ENCODE assay signal across 16 cellular contexts in the genomic region with DNA sequence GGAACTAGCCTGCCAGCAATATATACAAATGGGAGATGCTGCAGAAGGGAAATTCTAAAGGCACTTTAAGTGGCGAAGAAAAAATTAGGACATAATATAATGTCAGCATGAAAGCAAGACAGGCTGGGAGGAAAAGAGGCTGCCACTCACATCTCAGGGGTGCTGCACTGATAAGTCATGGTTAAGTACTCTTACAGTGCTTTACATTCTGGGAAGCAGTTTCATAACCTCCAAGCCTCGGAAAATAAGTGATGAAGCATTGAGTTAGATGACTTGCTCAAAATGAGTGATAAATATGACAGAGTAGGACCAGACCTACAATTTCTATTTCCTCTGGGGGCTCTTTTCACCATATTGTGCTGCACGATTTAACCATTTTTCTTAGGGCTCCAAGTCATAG.
A peak's percentile ranks its signal among the peaks of the same experiment; 100 is the strongest.
DNase-seq lines count a peak whose midpoint lies in the region; ATAC-seq and TF ChIP-seq lines count a peak whose summit lies in the region.
"Had no signal": no experiment of that assay in that cellular context is flagged by ENCODE, and none has a peak within 500 bp of the region (broad histone marks: within the 10 kb centered on the region; RNA-seq: fewer than 3 reads in every experiment).

No MANE protein-coding gene starts in this region.

- H2AK5ac ChIP-seq in mesenchymal stem cell (ENCODE audit: low read length, severe bottlenecking), result no peak overlapping the region

- no peaks in the 10 kb centered on the region for H3K27me3 ChIP-seq in mesenchymal stem cell (ENCODE audit: control insufficient read depth in 1 of 2, insufficient read depth in 1 of 2, low read length in 2 of 2)
- H3K27me3 ChIP-seq: BLaER1 had no signal

- H3K9me3 ChIP-seq in mesenchymal stem cell (ENCODE audit: control insufficient read depth, low read length), result no peaks in the 10 kb centered on the region
- H3K9me3 ChIP-seq: BLaER1 had no signal

- no peaks in the 10 kb centered on the region for H3K27me3 Mint-ChIP-seq in activated T-cell treated with anti-CD3 and anti-CD28 coated beads, Interleukin-2, amount 50 U/mL, for 72 hours (ENCODE audit: low read depth)
- no peaks in the 10 kb centered on the region for H3K27me3 Mint-ChIP-seq in central memory CD8-positive, alpha-beta T cell
- H3K27me3 Mint-ChIP-seq in memory B cell (no peaks in the 10 kb centered on the region), endothelial cell (ENCODE audit: unreplicated experiment) (no peaks in the 10 kb centered on the region)

- H3K23ac ChIP-seq in mesenchymal stem cell (ENCODE audit: low read length in 2 of 2), result no peak overlapping the region

- H2BK120ac ChIP-seq in mesenchymal stem cell (ENCODE audit: low read depth, low read length), result no peak overlapping the region

- H2AFZ ChIP-seq in mesenchymal stem cell (ENCODE audit: low read depth, low read length), result no peak overlapping the region
- H2AFZ ChIP-seq: GM23338 had no signal

- no peak overlapping the region for H3K18ac ChIP-seq in mesenchymal stem cell (ENCODE audit: low read depth in 1 of 2, low read length in 2 of 2)

- WGBS in mesenchymal stem cell, result 100% methylated on average over 2 of the region's 3 CpGs

- H3K4ac ChIP-seq in mesenchymal stem cell (ENCODE audit: low read depth in 1 of 2, low read length in 2 of 2), result no peak overlapping the region

- peak overlapping the region; percentile 29 for H3K27ac Mint-ChIP-seq in activated T-cell treated with anti-CD3 and anti-CD28 coated beads, Interleukin-2, amount 50 U/mL, for 72 hours
- H3K27ac Mint-ChIP-seq in central memory CD8-positive, alpha-beta T cell (ENCODE audit: low read depth), result peak overlapping the region; percentile 73
- H3K27ac Mint-ChIP-seq in memory B cell (peak overlapping the region; percentile 67), endothelial cell (ENCODE audit: unreplicated experiment) (no peak overlapping the region)
- H3K27ac Mint-ChIP-seq: GM23338 had no signal

- no peak for DNase-seq in activated T-cell treated with anti-CD3 and anti-CD28 coated beads, Interleukin-2, amount 50 U/mL, for 72 hours
- no peak for DNase-seq in activated T-cell treated with anti-CD3 and anti-CD28 coated beads, Interleukin-2, amount 50 U/mL, for 1 hour
- no peak for DNase-seq in central memory CD8-positive, alpha-beta T cell (ENCODE audit: low spot score in 2 of 2)
- no peak for DNase-seq in memory B cell (ENCODE audit: low spot score in 2 of 2)
- no peak for DNase-seq in mesenchymal stem cell
- DNase-seq in endothelial cell (ENCODE audit: low spot score), result no peak
- DNase-seq in medulla oblongata (ENCODE audit: extremely low spot score), result no peak
- DNase-seq: AML-193, Calu3, DMS79, EL, H7 had no signal

- no peak overlapping the region for H3K4me3 ChIP-seq in mesenchymal stem cell (ENCODE audit: insufficient read depth in 1 of 2, low read depth in 1 of 2, low read length in 2 of 2)
- H3K4me3 ChIP-seq: BLaER1, GM23338 had no signal

- no peaks in the 10 kb centered on the region for H3K9me3 Mint-ChIP-seq in activated T-cell treated with anti-CD3 and anti-CD28 coated beads, Interleukin-2, amount 50 U/mL, for 72 hours
- no peaks in the 10 kb centered on the region for H3K9me3 Mint-ChIP-seq in central memory CD8-positive, alpha-beta T cell
- H3K9me3 Mint-ChIP-seq in memory B cell, result no peaks in the 10 kb centered on the region
- H3K9me3 Mint-ChIP-seq in endothelial cell (ENCODE audit: unreplicated experiment), result no peaks in the 10 kb centered on the region
- H3K9me3 Mint-ChIP-seq: GM23338 had no signal

- H3K4me3 Mint-ChIP-seq in activated T-cell treated with anti-CD3 and anti-CD28 coated beads, Interleukin-2, amount 50 U/mL, for 72 hours, result no peak overlapping the region
- no peak overlapping the region for H3K4me3 Mint-ChIP-seq in central memory CD8-positive, alpha-beta T cell
- H3K4me3 Mint-ChIP-seq in memory B cell (no peak overlapping the region), endothelial cell (ENCODE audit: unreplicated experiment) (no peak overlapping the region)
- H3K4me3 Mint-ChIP-seq: GM23338 had no signal

- H3K36me3 ChIP-seq in mesenchymal stem cell (ENCODE audit: control insufficient read depth in 1 of 2, insufficient read depth in 2 of 2, low read depth in 1 of 2, low read length in 2 of 2), result peaks cover 0 to 67% of the 10 kb centered on the region in 2 experiments

- H4K91ac ChIP-seq in mesenchymal stem cell (ENCODE audit: low read length), result no peak overlapping the region

- no peak overlapping the region for H2BK12ac ChIP-seq in mesenchymal stem cell (ENCODE audit: low read length in 2 of 2)

- ATAC-seq in activated T-cell treated with anti-CD3 and anti-CD28 coated beads, Interleukin-2, amount 50 U/mL, for 72 hours (replicated peaks in 1 of 2), result no peak
- no peak for ATAC-seq in central memory CD8-positive, alpha-beta T cell (replicated peaks; ENCODE audit: extremely low read depth, poor library complexity, severe bottlenecking)
- ATAC-seq in memory B cell (ENCODE audit: low read depth) (no peak), SK-N-SH treated with all-trans-retinoic acid at 6 μM for 48 hours (no peak)
- ATAC-seq: GM23338 had no signal

- no peak overlapping the region for H3K27ac ChIP-seq in mesenchymal stem cell (ENCODE audit: low read length, poor library complexity, severe bottlenecking)
- H3K27ac ChIP-seq: 22Rv1, BLaER1 had no signal

- H3K36me3 Mint-ChIP-seq in activated T-cell treated with anti-CD3 and anti-CD28 coated beads, Interleukin-2, amount 50 U/mL, for 72 hours (ENCODE audit: insufficient read depth in 2 of 2), result peaks cover 6 to 24% of the 10 kb centered on the region in 2 donors
- H3K36me3 Mint-ChIP-seq in central memory CD8-positive, alpha-beta T cell (ENCODE audit: insufficient read depth), result peaks cover 63% of the 10 kb centered on the region
- H3K36me3 Mint-ChIP-seq in memory B cell, result peaks cover 20% of the 10 kb centered on the region
- peaks cover 18% of the 10 kb centered on the region for H3K36me3 Mint-ChIP-seq in endothelial cell (ENCODE audit: low read depth, unreplicated experiment)

- TF ChIP-seq CTCF in endothelial cell (IDR thresholded peaks at IDR 0.05; ENCODE audit: unreplicated experiment), result no peak

- H3K9ac ChIP-seq in mesenchymal stem cell (ENCODE audit: low read length), result no peak overlapping the region
- H3K9ac ChIP-seq: BLaER1 had no signal

- no peaks in the 10 kb centered on the region for H3K4me1 ChIP-seq in mesenchymal stem cell (ENCODE audit: control insufficient read depth, insufficient read depth, low read depth, low read length)
- H3K4me1 ChIP-seq: BLaER1 had no signal

- H3K4me1 Mint-ChIP-seq in activated T-cell treated with anti-CD3 and anti-CD28 coated beads, Interleukin-2, amount 50 U/mL, for 72 hours (ENCODE audit: low read depth), result peaks cover 16% of the 10 kb centered on the region
- peaks cover 7% of the 10 kb centered on the region for H3K4me1 Mint-ChIP-seq in central memory CD8-positive, alpha-beta T cell
- H3K4me1 Mint-ChIP-seq in memory B cell (no peaks in the 10 kb centered on the region), endothelial cell (ENCODE audit: unreplicated experiment) (no peaks in the 10 kb centered on the region)

- no peak overlapping the region for H2BK15ac ChIP-seq in mesenchymal stem cell (ENCODE audit: low read depth, poor library complexity, severe bottlenecking)

- no peak overlapping the region for H2BK5ac ChIP-seq in mesenchymal stem cell (ENCODE audit: low read depth, low read length, poor library complexity, severe bottlenecking)

- no peak overlapping the region for H4K8ac ChIP-seq in mesenchymal stem cell (ENCODE audit: low read length)

- H3K4me2 ChIP-seq in mesenchymal stem cell (ENCODE audit: low read length, poor library complexity, severe bottlenecking), result no peak overlapping the region
- H3K4me2 ChIP-seq: BLaER1, GM23338 had no signal

- no peak overlapping the region for H3K14ac ChIP-seq in mesenchymal stem cell (ENCODE audit: low read length in 2 of 2)

- no peaks in the 10 kb centered on the region for H3K79me1 ChIP-seq in mesenchymal stem cell (replicated peaks; ENCODE audit: low read length, poor library complexity, severe bottlenecking)

TF ChIP-seq in SK-N-SH treated with all-trans-retinoic acid at 6 μM for 48 hours, 23 proteins besides CTCF, POLR2A, EP300 and RAD21 (continues in another document):
- TF ChIP-seq PPARA (CRISPR knock-in tag; IDR thresholded peaks at IDR 0.05; ENCODE audit: borderline replicate concordance) (no peak), GLIS3 (CRISPR knock-in tag; IDR thresholded peaks at IDR 0.05) (no peak), ZC3H10 (CRISPR knock-in tag; IDR thresholded peaks at IDR 0.05) (no peak), BACH2 (CRISPR knock-in tag; IDR thresholded peaks at IDR 0.05; ENCODE audit: borderline replicate concordance) (no peak), RARB (CRISPR knock-in tag; IDR thresholded peaks at IDR 0.05) (no peak), TOX (CRISPR knock-in tag; IDR thresholded peaks at IDR 0.05; ENCODE audit: borderline replicate concordance) (no peak), ISL1 (CRISPR knock-in tag; IDR thresholded peaks at IDR 0.05) (no peak)
- TF ChIP-seq, protein P1, sequence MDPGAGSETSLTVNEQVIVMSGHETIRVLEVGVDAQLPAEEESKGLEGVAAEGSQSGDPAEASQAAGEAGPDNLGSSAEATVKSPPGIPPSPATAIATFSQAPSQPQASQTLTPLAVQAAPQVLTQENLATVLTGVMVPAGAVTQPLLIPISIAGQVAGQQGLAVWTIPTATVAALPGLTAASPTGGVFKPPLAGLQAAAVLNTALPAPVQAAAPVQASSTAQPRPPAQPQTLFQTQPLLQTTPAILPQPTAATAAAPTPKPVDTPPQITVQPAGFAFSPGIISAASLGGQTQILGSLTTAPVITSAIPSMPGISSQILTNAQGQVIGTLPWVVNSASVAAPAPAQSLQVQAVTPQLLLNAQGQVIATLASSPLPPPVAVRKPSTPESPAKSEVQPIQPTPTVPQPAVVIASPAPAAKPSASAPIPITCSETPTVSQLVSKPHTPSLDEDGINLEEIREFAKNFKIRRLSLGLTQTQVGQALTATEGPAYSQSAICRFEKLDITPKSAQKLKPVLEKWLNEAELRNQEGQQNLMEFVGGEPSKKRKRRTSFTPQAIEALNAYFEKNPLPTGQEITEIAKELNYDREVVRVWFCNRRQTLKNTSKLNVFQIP (CRISPR knock-in tag; IDR thresholded peaks at IDR 0.05; ENCODE audit: borderline replicate concordance, low read depth), result no peak
